In the genomic region with DNA sequence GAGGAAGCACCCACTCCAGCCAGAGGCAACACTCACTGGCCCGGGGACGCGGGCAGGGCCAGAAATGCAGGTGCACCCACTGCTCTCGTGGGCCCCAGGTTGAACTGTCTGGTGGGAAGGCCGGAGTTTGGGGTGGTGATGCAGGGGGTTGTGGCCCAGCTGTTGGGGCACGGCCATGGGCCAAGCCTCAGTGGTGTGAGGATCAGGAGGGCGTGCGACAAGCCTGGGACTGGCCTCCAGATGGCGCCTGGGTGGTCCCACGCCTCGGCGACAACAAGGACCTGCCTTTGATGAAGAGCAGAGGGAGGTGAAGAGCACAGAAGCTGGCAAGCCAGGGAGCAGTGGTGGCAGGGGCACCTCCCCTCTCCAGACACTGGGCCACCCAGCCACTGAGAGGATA, we compare ENCODE assay signal across 16 cellular contexts.
DNase-seq lines count a peak whose midpoint lies in the region; ATAC-seq, FAIRE-seq and TF ChIP-seq lines count a peak whose summit lies in the region.
"Had no signal": no experiment of that assay in that cellular context is flagged by ENCODE, and none has a peak within 500 bp of the region (broad histone marks: within the 10 kb centered on the region; RNA-seq: fewer than 3 reads in every experiment).

No MANE protein-coding gene starts in this region.

- FAIRE-seq in kidney (lab: Jason Lieb, UNC), result no peak

- H3K27me3 ChIP-seq in RWPE2 (ENCODE audit: insufficient read depth, poor library complexity, severe bottlenecking) (no peaks in the 10 kb centered on the region), sigmoid colon (peaks cover 0 to 3% (median 0%) of the 10 kb centered on the region in 3 donors)
- H3K27me3 ChIP-seq: BE2C had no signal

- TF ChIP-seq CTCF in RWPE2 (IDR thresholded peaks at IDR 0.05; ENCODE audit: poor library complexity, severe bottlenecking) (no peak), kidney (IDR thresholded peaks at IDR 0.05; ENCODE audit: borderline replicate concordance, extremely low read depth, insufficient read depth) (no peak), sigmoid colon (IDR thresholded peaks at IDR 0.05) (no peak)

- no peaks in the 10 kb centered on the region for H3K4me1 ChIP-seq in RWPE2 (ENCODE audit: insufficient read depth, poor library complexity, severe bottlenecking)
- no peaks in the 10 kb centered on the region for H3K4me1 ChIP-seq in kidney (ENCODE audit: control insufficient read depth in 1 of 2, insufficient read depth in 1 of 2, low read depth in 1 of 2, low read length in 2 of 2)
- no peaks in the 10 kb centered on the region for H3K4me1 ChIP-seq in sigmoid colon
- H3K4me1 ChIP-seq: BE2C had no signal

- ATAC-seq in RWPE2 (ENCODE audit: low read depth) (no peak), GM21447 (IDR thresholded peaks at IDR 0.05; ENCODE audit: unreplicated experiment) (no peak)

- H3K4me3 ChIP-seq in RWPE2 (ENCODE audit: severe bottlenecking) (no peak overlapping the region), kidney (ENCODE audit: low read length in 2 of 2) (no peak overlapping the region), sigmoid colon (no peak overlapping the region)

- 76 to 83% methylated on average over 12 of the region's 12 CpGs for WGBS in sigmoid colon, 2 donors

- no peak overlapping the region for H3K9ac ChIP-seq in kidney (ENCODE audit: low read length in 2 of 2)

- no peak overlapping the region for H3K27ac ChIP-seq in RWPE2 (ENCODE audit: poor library complexity, severe bottlenecking)
- no peak overlapping the region for H3K27ac ChIP-seq in kidney (ENCODE audit: low read depth in 2 of 2, low read length in 2 of 2)
- no peak overlapping the region for H3K27ac ChIP-seq in sigmoid colon

- H3K36me3 ChIP-seq in RWPE2 (ENCODE audit: low read depth) (no peaks in the 10 kb centered on the region), kidney (ENCODE audit: control insufficient read depth in 1 of 2, insufficient read depth in 2 of 2, low read length in 2 of 2) (no peaks in the 10 kb centered on the region), sigmoid colon (no peaks in the 10 kb centered on the region)
- H3K36me3 ChIP-seq: BE2C had no signal

- intact Hi-C loops in kidney (cut with DNase I), result no loop called here
- intact Hi-C loops in sigmoid colon (cut with DNase I), result no loop called here

- TF ChIP-seq POLR2A in sigmoid colon (IDR thresholded peaks at IDR 0.05), result no peak

- peaks cover 3% of the 10 kb centered on the region for H3K9me3 ChIP-seq in RWPE2 (ENCODE audit: severe bottlenecking)
- no peaks in the 10 kb centered on the region for H3K9me3 ChIP-seq in kidney (ENCODE audit: control insufficient read depth in 1 of 2, low read length in 2 of 2)
- no peaks in the 10 kb centered on the region for H3K9me3 ChIP-seq in sigmoid colon
- H3K9me3 ChIP-seq: BE2C had no signal

- peak; percentile 56 for DNase-seq in activated effector memory CD4-positive, alpha-beta T cell treated with anti-CD3 and anti-CD28 coated beads, Interleukin-2, amount 50 U/mL, for 16 hours
- no peak for DNase-seq in activated effector memory CD4-positive, alpha-beta T cell treated with Interleukin-2 at 50 U/mL for 16 hours
- DNase-seq in RWPE2 (ENCODE audit: low spot score) (peak; percentile 30), kidney (peak; percentile 69), sigmoid colon (peak; percentile 53), NCI-H510A (lab: John Stamatoyannopoulos, UW) (no peak), NCI-H2196 treated with DMSO at 0.1 percent for 48 hours (lab: John Stamatoyannopoulos, UW; ENCODE audit: unreplicated experiment) (no peak)
- DNase-seq: 8988T, BE2C, Calu3, DMS53, MV-4-11, NCI-H1930, NCI-H446 treated with DMSO at 0.1 percent for 48 hours, NCI-H82 had no signal

- no peak for TF ChIP-seq EP300 in sigmoid colon (IDR thresholded peaks at IDR 0.05)

Comparison
In these comparisons a context has a peak if more than half of its experiments do, and no peak if none do; other contexts are left out.
1. DNase-seq: peak in activated effector memory CD4-positive, alpha-beta T cell treated with anti-CD3 and anti-CD28 coated beads, Interleukin-2, amount 50 U/mL, for 16 hours (single experiment), RWPE2 (single experiment), kidney (single experiment) and sigmoid colon (single experiment); none in activated effector memory CD4-positive, alpha-beta T cell treated with Interleukin-2 at 50 U/mL for 16 hours (single experiment), NCI-H510A (single experiment) and NCI-H2196 treated with DMSO at 0.1 percent for 48 hours (single experiment).